In the genomic region with DNA sequence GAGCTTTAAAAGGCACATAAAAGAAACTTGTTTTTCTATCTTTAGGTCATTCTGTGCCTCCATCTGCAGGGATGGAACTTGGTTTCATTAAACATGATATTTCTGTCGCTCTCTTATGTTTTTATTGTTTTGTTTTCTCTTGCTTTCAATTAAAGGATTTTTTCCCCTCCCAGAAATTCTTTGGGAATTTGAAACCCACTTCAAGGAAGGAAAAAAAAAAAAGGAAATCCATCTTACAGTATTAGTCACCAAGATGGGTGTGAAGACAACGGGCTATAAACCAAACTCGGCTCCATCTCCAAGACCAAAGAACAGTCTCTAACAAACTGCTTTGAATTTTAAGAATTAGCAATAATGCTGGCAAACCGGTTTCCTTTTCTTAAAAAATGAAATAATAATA, we compare ENCODE assay signal across 26 cellular contexts.
"Had no signal": no experiment of that assay in that cellular context is flagged by ENCODE, and none has a peak within 500 bp of the region (broad histone marks: within the 10 kb centered on the region; RNA-seq: fewer than 3 reads in every experiment).

No MANE protein-coding gene starts in this region.

- H3K4me3 ChIP-seq: cardiac muscle cell, K562, Peyer's patch, SJCRH30 had no signal

- H3K4me3 Mint-ChIP-seq: activated CD4-positive, alpha-beta memory T cell treated with anti-CD3 and anti-CD28 coated beads for 36 hours; activated naive CD4-positive, alpha-beta T cell treated with anti-CD3 and anti-CD28 coated beads for 36 hours; activated naive CD8-positive, alpha-beta T cell; activated T-cell treated with anti-CD3 and anti-CD28 coated beads, Interleukin-2, amount 50 U/mL, for 4 hours; brain; T-helper 1 cell treated with Interleukin-12 subunit alpha and Interleukin-12 subunit beta and Interleukin-4 antibody, amounts not matched to agents 30 μg/mL and 1 μg/mL, for 36 hours had no signal

- H3K4me2 ChIP-seq: SK-N-SH had no signal

- H3K27me3 ChIP-seq: cardiac muscle cell, Peyer's patch, SJCRH30 had no signal

- H3K27ac Mint-ChIP-seq: activated CD4-positive, alpha-beta memory T cell treated with anti-CD3 and anti-CD28 coated beads for 36 hours; activated naive CD4-positive, alpha-beta T cell treated with anti-CD3 and anti-CD28 coated beads for 36 hours; activated naive CD8-positive, alpha-beta T cell; brain; T-helper 1 cell treated with Interleukin-12 subunit alpha and Interleukin-12 subunit beta and Interleukin-4 antibody, amounts not matched to agents 30 μg/mL and 1 μg/mL, for 36 hours had no signal

- H3K9me2 ChIP-seq: SK-N-SH had no signal

- H3K4me1 ChIP-seq: SJCRH30 had no signal

- H3K36me3 Mint-ChIP-seq: activated CD4-positive, alpha-beta memory T cell treated with anti-CD3 and anti-CD28 coated beads for 36 hours; activated naive CD8-positive, alpha-beta T cell; brain had no signal

- H3K9me3 ChIP-seq: Peyer's patch, SJCRH30, SK-N-SH had no signal

- H3K9me3 Mint-ChIP-seq: activated CD4-positive, alpha-beta memory T cell treated with anti-CD3 and anti-CD28 coated beads for 36 hours; activated naive CD4-positive, alpha-beta T cell treated with anti-CD3 and anti-CD28 coated beads for 36 hours; activated T-cell treated with anti-CD3 and anti-CD28 coated beads, Interleukin-2, amount 50 U/mL, for 4 hours; brain; T-helper 1 cell treated with Interleukin-12 subunit alpha and Interleukin-12 subunit beta and Interleukin-4 antibody, amounts not matched to agents 30 μg/mL and 1 μg/mL, for 36 hours had no signal

- H3K36me3 ChIP-seq: cardiac muscle cell, Peyer's patch, SJCRH30 had no signal

- DNase-seq: activated CD4-positive, alpha-beta memory T cell treated with anti-CD3 and anti-CD28 coated beads for 36 hours; activated CD4-positive, alpha-beta T cell treated with anti-CD3 and anti-CD28 coated beads for 48 hours; activated CD8-positive, alpha-beta memory T cell treated with anti-CD3 and anti-CD28 coated beads for 24 hours; activated effector memory CD4-positive, alpha-beta T cell treated with anti-CD3 and anti-CD28 coated beads, Interleukin-2, amount 50 U/mL, for 16 hours; activated naive CD4-positive, alpha-beta T cell treated with anti-CD3 and anti-CD28 coated beads for 36 hours; activated T-cell treated with anti-CD3 and anti-CD28 coated beads, Interleukin-2, amount 50 U/mL, for 4 hours; amygdala; NCI-H1092; NCI-H1417; NCI-H1930; NCI-H2107; NCI-H510A treated with DMSO at 0.1 percent for 48 hours; NCI-H69; NK-92 treated with Interleukin-12 subunit alpha and Interleukin-12 subunit beta, amount 100 ng/mL, for 24 hours; Peyer's patch; Right ventricle myocardium superior; SJCRH30; SK-N-SH; SW 1271 had no signal

- H3K27ac ChIP-seq: cardiac muscle cell, Peyer's patch, RWPE1, SJCRH30 had no signal

- FAIRE-seq: astrocyte, K562 had no signal

- H3K27me3 Mint-ChIP-seq: activated naive CD8-positive, alpha-beta T cell had no signal
